In genomic region chr10:100902622-100903021, GRCh38 we compare ENCODE assay signal across 26 cellular contexts. TPM values are rescaled to one million over a fixed set of nuclear protein-coding genes. Genes with fewer than 3 reads are reported as not detected.
DNase-seq lines count a peak whose midpoint lies in the region; ATAC-seq, FAIRE-seq and TF ChIP-seq lines count a peak whose summit lies in the region.
"Had no signal": no experiment of that assay in that cellular context is flagged by ENCODE, and none has a peak within 500 bp of the region (broad histone marks: within the 10 kb centered on the region; RNA-seq: fewer than 3 reads in every experiment).

No MANE protein-coding gene starts in this region.

- H3K4me3 Mint-ChIP-seq in nephron, result peak overlapping the region in 2 of 3 experiments; percentile 29 to 83
- H3K4me3 Mint-ChIP-seq: CD4-positive, alpha-beta memory T cell; CD4-positive, CD25-positive, alpha-beta regulatory T cell; CD8-positive, alpha-beta memory T cell had no signal

- H3K27ac ChIP-seq in HepG2 (ENCODE audit: extremely low read length, insufficient read depth, low read length), result peak overlapping the region; percentile 57
- H3K27ac ChIP-seq in right lobe of liver, result no peak overlapping the region
- H3K27ac ChIP-seq in left lung, result no peak overlapping the region
- H3K27ac ChIP-seq: BLaER1 had no signal

- H3K4me1 Mint-ChIP-seq in nephron, result peaks cover 30% of the 10 kb centered on the region
- H3K4me1 Mint-ChIP-seq: CD14-positive monocyte had no signal

- H2AFZ ChIP-seq in HepG2 (ENCODE audit: low read length), result no peak overlapping the region

- intact Hi-C loops in HepG2 (cut with micrococcal nuclease; ENCODE audit: unreplicated experiment), result no loop called here
- intact Hi-C loops in right lobe of liver (cut with DNase I), result no loop called here
- intact Hi-C loops in left lung (cut with DNase I), result no loop called here

- CTCF ChIA-PET in HepG2 (lab: Yijun Ruan, JAX; ENCODE audit: low intra/inter-chr PET ratio, low total read pairs), result no interaction called here

- TF ChIP-seq CTCF in HepG2 (CRISPR knock-in tag; IDR thresholded peaks at IDR 0.05), result no peak
- TF ChIP-seq CTCF in right lobe of liver (IDR thresholded peaks at IDR 0.05), result no peak
- no peak for TF ChIP-seq CTCF in nephron (IDR thresholded peaks at IDR 0.05; ENCODE audit: unreplicated experiment in 3 of 3)
- no peak for TF ChIP-seq CTCF in left lung (IDR thresholded peaks at IDR 0.05)

- no peaks in the 10 kb centered on the region for H3K79me2 ChIP-seq in HepG2 (ENCODE audit: insufficient read depth, low read length)

- no peaks in the 10 kb centered on the region for H3K9me3 Mint-ChIP-seq in nephron
- H3K9me3 Mint-ChIP-seq: CD14-positive monocyte; CD4-positive, alpha-beta memory T cell; CD4-positive, CD25-positive, alpha-beta regulatory T cell; CD8-positive, alpha-beta memory T cell had no signal

- FAIRE-seq in HepG2 (lab: Jason Lieb, UNC), result peak; percentile 4
- FAIRE-seq: A204.1, GM12878, GM12892, GM18507 had no signal

- no peaks in the 10 kb centered on the region; a peak in 1 of 5 replicates for H3K27me3 ChIP-seq in HepG2 (ENCODE audit: control insufficient read depth in 1 of 2, insufficient read depth in 2 of 2, low read length in 2 of 2)
- no peaks in the 10 kb centered on the region for H3K27me3 ChIP-seq in right lobe of liver
- H3K27me3 ChIP-seq in left lung, result peaks cover 0 to 13% of the 10 kb centered on the region in 2 donors
- H3K27me3 ChIP-seq: BE2C, BLaER1 had no signal

- H3K9me3 ChIP-seq in HepG2 (ENCODE audit: low read length) (no peaks in the 10 kb centered on the region), right lobe of liver (no peaks in the 10 kb centered on the region), left lung (no peaks in the 10 kb centered on the region)
- H3K9me3 ChIP-seq: BE2C, BLaER1 had no signal

- TF ChIP-seq RAD21 in HepG2 (CRISPR knock-in tag; IDR thresholded peaks at IDR 0.05), result no peak

- peaks cover 64% of the 10 kb centered on the region for H3K4me1 ChIP-seq in HepG2 (ENCODE audit: insufficient read depth, low read length)
- H3K4me1 ChIP-seq in right lobe of liver, result no peaks in the 10 kb centered on the region
- no peaks in the 10 kb centered on the region for H3K4me1 ChIP-seq in left lung
- H3K4me1 ChIP-seq: BE2C had no signal

- H3K36me3 Mint-ChIP-seq in nephron (ENCODE audit: low read depth), result no peaks in the 10 kb centered on the region
- H3K36me3 Mint-ChIP-seq: CD14-positive monocyte; CD4-positive, alpha-beta memory T cell; CD8-positive, alpha-beta memory T cell had no signal

- no peak overlapping the region for H3K9ac ChIP-seq in HepG2 (ENCODE audit: insufficient read depth, low read depth, low read length)
- H3K9ac ChIP-seq: BLaER1 had no signal

- TF ChIP-seq EP300 in HepG2 (IDR thresholded peaks at IDR 0.05; ENCODE audit: low read depth in 2 of 2, low read length in 2 of 2), result peak in 1 of 2 experiments; percentile 55; a peak in 2 of 4 replicates
- no peak for TF ChIP-seq EP300 in HepG2 (CRISPR knock-in tag; IDR thresholded peaks at IDR 0.05; ENCODE audit: borderline replicate concordance)

- H3K27ac Mint-ChIP-seq in nephron, result no peak overlapping the region
- H3K27ac Mint-ChIP-seq: CD14-positive monocyte; CD4-positive, alpha-beta memory T cell; CD4-positive, CD25-positive, alpha-beta regulatory T cell; CD8-positive, alpha-beta memory T cell had no signal

- POLR2A ChIA-PET in HepG2 (lab: Yijun Ruan, JAX), result interaction anchor here (1.0 to 2.1 kb wide), 2 partner anchors 10 to 21 kb away, joined by 4 to 10 read pairs; partner anchors contain the start of gene SLF2

- peak; percentile 81 for ATAC-seq in HepG2
- ATAC-seq in right lobe of liver, result no peak
- no peak for ATAC-seq in left lung
- ATAC-seq: GM12878 had no signal

- peak overlapping the region; percentile 14; the same call in 1 of the 2 replicates for H3K4me2 ChIP-seq in HepG2 (ENCODE audit: low read depth, low read length)
- H3K4me2 ChIP-seq: BLaER1 had no signal

- peaks cover 7% of the 10 kb centered on the region for H3K27me3 Mint-ChIP-seq in nephron (ENCODE audit: low read depth)

- H3K36me3 ChIP-seq in HepG2 (replicated peaks in 1 of 2; ENCODE audit: control insufficient read depth in 1 of 2, insufficient read depth in 2 of 2, low read length in 2 of 2) (no peaks in the 10 kb centered on the region), right lobe of liver (no peaks in the 10 kb centered on the region), left lung (no peaks in the 10 kb centered on the region)
- H3K36me3 ChIP-seq: BE2C, BLaER1 had no signal

- in situ Hi-C loops in HepG2 (cut with HindIII; ENCODE audit: extremely low pct_ligation_motif_present, low pct_unique_long_range_greater_than_20kb), result no loop called here

- WGBS in HepG2 (ENCODE audit: low lambda C conversion rate), result 20% methylated on average over 7 of the region's 7 CpGs
- 50% methylated on average over 4 of the region's 7 CpGs for WGBS in right lobe of liver (ENCODE audit: insufficient coverage, low coverage, low lambda C conversion rate, missing lambda C conversion rate)

- BruUV-seq in HepG2 (replicated peaks; lab: Mats Ljungman, UMichigan), result no TSS peak

- no peak for TF ChIP-seq POLR2A in HepG2 (IDR thresholded peaks at IDR 0.05; ENCODE audit: insufficient read depth in 1 of 2, low read depth in 2 of 2, low read length in 2 of 2)
- no peak for TF ChIP-seq POLR2A in right lobe of liver (IDR thresholded peaks at IDR 0.05)

- DNase-seq in HepG2 (ENCODE audit: low spot score) (peak; percentile 62), right lobe of liver (no peak), HuH-7.5 (ENCODE audit: low spot score) (no peak), left lung (no peak)
- DNase-seq: 8988T; ACHN; BE2C; C1 segment of cervical spinal cord; CD4-positive, alpha-beta memory T cell; CD4-positive, CD25-positive, alpha-beta regulatory T cell; CD8-positive, alpha-beta memory T cell; COR-L47; DMS 273 treated with DMSO at 0.1 percent for 48 hours; DMS153; DMS53; DMS79; DND-41; EL; GDM1 had no signal

- no peaks in the 10 kb centered on the region for H4K20me1 ChIP-seq in HepG2 (ENCODE audit: insufficient read depth, low read length)
- H4K20me1 ChIP-seq: BLaER1 had no signal

- H3K4me3 ChIP-seq in HepG2 (replicated peaks in 1 of 3; ENCODE audit: insufficient read depth in 1 of 3, low read depth in 2 of 3, low read length in 3 of 3), result no peak overlapping the region
- H3K4me3 ChIP-seq in right lobe of liver, result no peak overlapping the region
- no peak overlapping the region for H3K4me3 ChIP-seq in left lung
- H3K4me3 ChIP-seq: BLaER1, GM12878 had no signal

TF ChIP-seq in HepG2, 621 proteins besides CTCF, POLR2A, EP300 and RAD21 (continues in another document):
- TF ChIP-seq ZNF503 (CRISPR knock-in tag; IDR thresholded peaks at IDR 0.05) (no peak), MAZ (IDR thresholded peaks at IDR 0.05; ENCODE audit: borderline replicate concordance, low read depth, low read length) (no peak), MAZ (CRISPR knock-in tag; IDR thresholded peaks at IDR 0.05; ENCODE audit: low read depth) (no peak), KAT7 (CRISPR knock-in tag; IDR thresholded peaks at IDR 0.05; ENCODE audit: borderline replicate concordance) (no peak), ZNF644 (CRISPR knock-in tag; IDR thresholded peaks at IDR 0.05; ENCODE audit: low read depth) (no peak), BCL6 (CRISPR knock-in tag; IDR thresholded peaks at IDR 0.05) (peak; percentile 14; the same call in 1 of the 2 replicates), MIXL1 (CRISPR knock-in tag; IDR thresholded peaks at IDR 0.05) (no peak), ZNF629 (CRISPR knock-in tag; conservative IDR thresholded peaks at IDR 0.05) (no peak), ZSCAN30 (CRISPR knock-in tag; IDR thresholded peaks at IDR 0.05) (no peak), TP53 (CRISPR knock-in tag; conservative IDR thresholded peaks at IDR 0.05) (no peak), ZNF124 (CRISPR knock-in tag; IDR thresholded peaks at IDR 0.05) (no peak)

RNA-seq across cellular contexts. Expression of gene SLF2, which starts 10.1 kb away (rescaled TPM):
- 48.1 and 59.8 TPM in 2 replicates for total RNA-seq in HepG2 (2016; rRNA removed; fragmentation: Illumina TruSeq; extraction: Trizol)
- 35.7 and 39.2 TPM in 2 replicates for total RNA-seq in HepG2 (2016; cell fraction: cytosol; rRNA removed; fragmentation: Illumina TruSeq; extraction: Trizol; ENCODE audit: low read depth)
- 48.7 and 55.8 TPM in 2 replicates for total RNA-seq in HepG2 (2016; cell fraction: insoluble cytoplasmic fraction; rRNA removed; fragmentation: Illumina TruSeq; extraction: Trizol)
- 37.2 and 42.1 TPM in 2 replicates for total RNA-seq in HepG2 (2016; cell fraction: membrane; rRNA removed; fragmentation: Illumina TruSeq; extraction: Trizol)
- 58.3 and 64.6 TPM in 2 replicates for total RNA-seq in HepG2 (2016; cell fraction: nucleus; rRNA removed; fragmentation: Illumina TruSeq; extraction: Trizol)
- polyA plus RNA-seq in HepG2 (2011; rRNA removed), result 12.2 and 12.6 TPM in 2 replicates
- 5.8 and 6.0 TPM in 2 replicates for polyA plus RNA-seq in HepG2 (2011; cell fraction: cytosol; rRNA removed)
- polyA plus RNA-seq in HepG2 (2011; cell fraction: nucleus; rRNA removed), result 18.9 and 23.2 TPM in 2 replicates
- polyA plus RNA-seq in HepG2 (2012), result 15.3 and 20.8 TPM in 2 replicates
- polyA plus RNA-seq in HepG2 (2016; cell fraction: cytosol; fragmentation: Illumina TruSeq; extraction: Trizol; ENCODE audit: low read depth), result 3.5 and 4.7 TPM in 2 replicates
- polyA plus RNA-seq in HepG2 (2016; cell fraction: insoluble cytoplasmic fraction; fragmentation: Illumina TruSeq; extraction: Trizol; ENCODE audit: low read depth), result 30.2 and 31.7 TPM in 2 replicates
- polyA plus RNA-seq in HepG2 (2016; cell fraction: membrane; fragmentation: Illumina TruSeq; extraction: Trizol; ENCODE audit: low read depth), result 7.6 and 8.6 TPM in 2 replicates
- 55.6 and 64.3 TPM in 2 replicates for polyA plus RNA-seq in HepG2 (2016; cell fraction: nucleus; fragmentation: Illumina TruSeq; extraction: Trizol; ENCODE audit: insufficient read depth, low read depth)
- 9.0 and 14.8 TPM in 2 replicates for polyA minus RNA-seq in HepG2 (2011; rRNA and poly(A)+ RNA removed; ENCODE audit: low replicate concordance)
- polyA minus RNA-seq in HepG2 (2011; cell fraction: cytosol; rRNA and poly(A)+ RNA removed), result 15.4 and 17.1 TPM in 2 replicates
- polyA minus RNA-seq in HepG2 (2011; cell fraction: nucleus; rRNA and poly(A)+ RNA removed), result 88.7 and 96.8 TPM in 2 replicates
- 10 to 100 TPM in 3 of 6 experiments, 1 to 10 TPM in 3; 7.1 to 14.2 (median 10.0) TPM for total RNA-seq in right lobe of liver
- 10 to 100 TPM; 26.4 to 35.6 TPM for total RNA-seq in left lung
